ENCODE assay signal across 9 cellular contexts in genomic region chr14:95155044-95155443, GRCh38. TPM values are rescaled to one million over a fixed set of nuclear protein-coding genes. Genes with fewer than 3 reads are reported as not detected.
DNase-seq lines count a peak whose midpoint lies in the region; ATAC-seq lines count a peak whose summit lies in the region.
"Had no signal": no experiment of that assay in that cellular context is flagged by ENCODE, and none has a peak within 500 bp of the region (broad histone marks: within the 10 kb centered on the region; RNA-seq: fewer than 3 reads in every experiment).

No MANE protein-coding gene starts in this region.

- H3K27ac ChIP-seq in substantia nigra (ENCODE audit: low read depth, low read length, poor library complexity, severe bottlenecking), result peak overlapping the region; percentile 60

- no peaks in the 10 kb centered on the region for H3K36me3 ChIP-seq in iPS-15b (ENCODE audit: control insufficient read depth, insufficient read depth, low read length)

- no peaks in the 10 kb centered on the region for H3K27me3 ChIP-seq in iPS-15b (ENCODE audit: control insufficient read depth, insufficient read depth, low read length)

- no peak overlapping the region for H3K27ac Mint-ChIP-seq in activated CD8-positive, alpha-beta T cell treated with anti-CD3 and anti-CD28 coated beads, Interleukin-2, amount 10 ng/mL, durations not matched to agents 7 days and 5 days

- peak overlapping the region; percentile 84 for H3K4me3 Mint-ChIP-seq in activated T-cell treated with anti-CD3 and anti-CD28 coated beads, Interleukin-2, amount 50 U/mL, for 4 hours
- H3K4me3 Mint-ChIP-seq in activated CD8-positive, alpha-beta T cell treated with anti-CD3 and anti-CD28 coated beads, Interleukin-2, amount 10 ng/mL, durations not matched to agents 7 days and 5 days, result peak overlapping the region; percentile 81

- H3K4me3 ChIP-seq in iPS-15b (ENCODE audit: low read depth, low read length), result peak overlapping the region; percentile 23
- H3K4me3 ChIP-seq: mucosa of descending colon had no signal

- H3K36me3 Mint-ChIP-seq in activated T-cell treated with anti-CD3 and anti-CD28 coated beads, Interleukin-2, amount 50 U/mL, for 4 hours (ENCODE audit: insufficient read depth), result peaks cover 4% of the 10 kb centered on the region
- H3K36me3 Mint-ChIP-seq in activated CD8-positive, alpha-beta T cell treated with anti-CD3 and anti-CD28 coated beads, Interleukin-2, amount 10 ng/mL, durations not matched to agents 7 days and 5 days (ENCODE audit: low read depth), result peaks cover 10% of the 10 kb centered on the region

- CTCF ChIA-PET in activated CD8-positive, alpha-beta T cell treated with anti-CD3 and anti-CD28 coated beads, Interleukin-2, amount 10 ng/mL, durations not matched to agents 7 days and 5 days (lab: Charles Lee), result no interaction called here

- no peak for DNase-seq in activated T-cell treated with anti-CD3 and anti-CD28 coated beads, Interleukin-2, amount 50 U/mL, for 4 hours
- DNase-seq in activated T-cell treated with anti-CD3 and anti-CD28 coated beads, Interleukin-2, amount 50 U/mL, for 1 hour, result no peak
- no peak for DNase-seq in activated CD8-positive, alpha-beta T cell treated with anti-CD3 and anti-CD28 coated beads, Interleukin-2, amount 10 ng/mL, durations not matched to agents 7 days and 5 days
- DNase-seq in substantia nigra (lab: John Stamatoyannopoulos, UW) (no peak), mucosa of gallbladder (ENCODE audit: low spot score) (no peak)
- DNase-seq: mucosa of descending colon had no signal

- no peak overlapping the region for H3K9ac ChIP-seq in iPS-15b (ENCODE audit: low read depth, low read length)

- H3K4me1 Mint-ChIP-seq in activated T-cell treated with anti-CD3 and anti-CD28 coated beads, Interleukin-2, amount 50 U/mL, for 4 hours (ENCODE audit: low read depth), result peaks cover 65% of the 10 kb centered on the region
- peaks cover 37% of the 10 kb centered on the region for H3K4me1 Mint-ChIP-seq in activated CD8-positive, alpha-beta T cell treated with anti-CD3 and anti-CD28 coated beads, Interleukin-2, amount 10 ng/mL, durations not matched to agents 7 days and 5 days (ENCODE audit: low read depth)

- H3K27me3 Mint-ChIP-seq in activated T-cell treated with anti-CD3 and anti-CD28 coated beads, Interleukin-2, amount 50 U/mL, for 4 hours (ENCODE audit: low read depth), result no peaks in the 10 kb centered on the region
- H3K27me3 Mint-ChIP-seq in activated CD8-positive, alpha-beta T cell treated with anti-CD3 and anti-CD28 coated beads, Interleukin-2, amount 10 ng/mL, durations not matched to agents 7 days and 5 days (ENCODE audit: low read depth), result no peaks in the 10 kb centered on the region

- ATAC-seq in activated T-cell treated with anti-CD3 and anti-CD28 coated beads, Interleukin-2, amount 50 U/mL, for 4 hours, result no peak
- no peak for ATAC-seq in activated CD8-positive, alpha-beta T cell treated with anti-CD3 and anti-CD28 coated beads, Interleukin-2, amount 10 ng/mL, durations not matched to agents 7 days and 5 days
- no peak for ATAC-seq in GM19395 (IDR thresholded peaks at IDR 0.05; ENCODE audit: unreplicated experiment)
- no peak for ATAC-seq in HG03280 (IDR thresholded peaks at IDR 0.05; ENCODE audit: unreplicated experiment)
- ATAC-seq: mucosa of descending colon had no signal

- peaks cover 4% of the 10 kb centered on the region for H3K4me1 ChIP-seq in iPS-15b (ENCODE audit: control insufficient read depth, insufficient read depth, low read length)

- no peaks in the 10 kb centered on the region for H3K9me3 ChIP-seq in iPS-15b (ENCODE audit: control insufficient read depth, insufficient read depth, low read length)
- H3K9me3 ChIP-seq: mucosa of descending colon had no signal

- no peaks in the 10 kb centered on the region for H3K9me3 Mint-ChIP-seq in activated T-cell treated with anti-CD3 and anti-CD28 coated beads, Interleukin-2, amount 50 U/mL, for 4 hours
- no peaks in the 10 kb centered on the region for H3K9me3 Mint-ChIP-seq in activated CD8-positive, alpha-beta T cell treated with anti-CD3 and anti-CD28 coated beads, Interleukin-2, amount 10 ng/mL, durations not matched to agents 7 days and 5 days (ENCODE audit: insufficient read depth)

- POLR2A ChIA-PET in activated CD8-positive, alpha-beta T cell treated with anti-CD3 and anti-CD28 coated beads, Interleukin-2, amount 10 ng/mL, durations not matched to agents 7 days and 5 days (lab: Charles Lee), result no interaction called here

RNA-seq across cellular contexts. Expression of gene DICER1, which starts 2.3 kb away (rescaled TPM):
- 10 to 100 TPM; 43.7 to 49.7 (median 46.2) TPM for total RNA-seq in activated T-cell treated with anti-CD3 and anti-CD28 coated beads, Interleukin-2, amount 50 U/mL, for 4 hours
- 10 to 100 TPM; 57.5 to 59.7 TPM for total RNA-seq in activated CD8-positive, alpha-beta T cell treated with anti-CD3 and anti-CD28 coated beads, Interleukin-2, amount 10 ng/mL, durations not matched to agents 7 days and 5 days
- 49.3 TPM for total RNA-seq in mucosa of gallbladder
